8 cellular contexts compared by ENCODE assay signal in the genomic region with DNA sequence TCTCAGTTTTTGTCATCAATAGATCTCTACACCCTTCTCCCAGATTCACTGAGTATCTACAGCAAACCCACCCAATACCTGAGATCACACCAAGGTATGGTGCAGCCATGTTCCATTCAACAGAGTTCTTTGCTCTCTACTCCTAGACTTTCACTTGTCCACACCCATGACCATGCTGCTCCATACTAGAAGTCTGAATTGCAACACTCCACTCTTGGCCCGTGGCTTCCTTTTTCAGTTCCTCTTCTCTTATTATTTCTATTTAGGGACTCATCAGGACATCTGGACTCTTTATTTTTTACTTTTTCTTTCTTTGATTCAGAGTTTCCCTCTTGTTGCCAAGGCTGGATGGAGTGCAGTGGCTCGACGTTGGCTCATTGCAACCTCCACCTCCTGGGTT.
DNase-seq lines count a peak whose midpoint lies in the region; ATAC-seq and TF ChIP-seq lines count a peak whose summit lies in the region.

No MANE protein-coding gene starts in this region.

- peaks cover 37 to 46% of the 10 kb centered on the region in 2 donors for H3K4me1 Mint-ChIP-seq in effector memory CD8-positive, alpha-beta T cell (ENCODE audit: low read depth in 2 of 2)

- TF ChIP-seq CTCF in GM12864 (IDR thresholded peaks at IDR 0.05; ENCODE audit: low read depth, low read length, missing control alignments) (no peak), coronary artery (IDR thresholded peaks at IDR 0.05) (no peak)

- ATAC-seq in effector memory CD8-positive, alpha-beta T cell (replicated peaks), result peak; percentile 5
- ATAC-seq in HG03469 (IDR thresholded peaks at IDR 0.05; ENCODE audit: unreplicated experiment), result no peak
- no peak for ATAC-seq in GM19463 (IDR thresholded peaks at IDR 0.05; ENCODE audit: unreplicated experiment)

- no peaks in the 10 kb centered on the region for H3K9me3 Mint-ChIP-seq in effector memory CD8-positive, alpha-beta T cell

- DNase-seq in GM12864 (ENCODE audit: low read depth) (peak; percentile 47), NAMALWA (ENCODE audit: low spot score) (peak; percentile 67), pons (ENCODE audit: low spot score) (peak; percentile 80), cerebellar nuclear complex (lab: John Stamatoyannopoulos, UW) (no peak), coronary artery (ENCODE audit: low spot score) (no peak)
- DNase-seq in effector memory CD8-positive, alpha-beta T cell, result no peak

- H3K27ac Mint-ChIP-seq in effector memory CD8-positive, alpha-beta T cell, result peak overlapping the region; percentile 32 to 84

- H3K36me3 Mint-ChIP-seq in effector memory CD8-positive, alpha-beta T cell (ENCODE audit: insufficient read depth), result peaks cover 68% of the 10 kb centered on the region

- peak overlapping the region; percentile 20 to 34 for H3K4me3 Mint-ChIP-seq in effector memory CD8-positive, alpha-beta T cell

- peak overlapping the region in 1 of 2 donors; percentile 38 for H3K27ac ChIP-seq in coronary artery

- H3K27me3 Mint-ChIP-seq in effector memory CD8-positive, alpha-beta T cell, result no peaks in the 10 kb centered on the region

- no peak overlapping the region for H3K4me3 ChIP-seq in GM12864 (ENCODE audit: low read depth, low read length)
- H3K4me3 ChIP-seq in coronary artery, result no peak overlapping the region

Comparison
In these comparisons a context has a peak if more than half of its experiments do, and no peak if none do; other contexts are left out.
1. DNase-seq: peak in GM12864 (single experiment), NAMALWA (single experiment) and pons (single experiment); none in effector memory CD8-positive, alpha-beta T cell (0 of 3), cerebellar nuclear complex (0 of 2) and coronary artery (single experiment).